Comparison of ENCODE assay signal across 8 cellular contexts in genomic region chrX:20515841-20516461, GRCh38.
A peak's percentile ranks its signal among the peaks of the same experiment; 100 is the strongest.
DNase-seq lines count a peak whose midpoint lies in the region; ATAC-seq, FAIRE-seq and TF ChIP-seq lines count a peak whose summit lies in the region.

No MANE protein-coding gene starts in this region.

- TF ChIP-seq CTCF in NB4 (IDR thresholded peaks at IDR 0.05; ENCODE audit: low read depth, low read length): no peak
- no peak for TF ChIP-seq CTCF in brain microvascular endothelial cell (IDR thresholded peaks at IDR 0.05; ENCODE audit: low read depth, low read length, missing control alignments)
- no peak for TF ChIP-seq CTCF in pancreas (IDR thresholded peaks at IDR 0.05)

- no peaks in the 10 kb centered on the region for H3K36me3 ChIP-seq in brain microvascular endothelial cell (replicated peaks)
- no peaks in the 10 kb centered on the region for H3K36me3 ChIP-seq in pancreas

- H3K27ac ChIP-seq in brain microvascular endothelial cell: peak overlapping the region; percentile 44
- H3K27ac ChIP-seq in pancreas: peak overlapping the region in 2 of 4 donors; percentile 30 to 47

- peak; percentile 45 for DNase-seq in activated T-cell treated with anti-CD3 and anti-CD28 coated beads, Interleukin-2, amount 50 U/mL, for 24 hours
- no peak for DNase-seq in activated T-cell treated with anti-CD3 and anti-CD28 coated beads, Interleukin-2, amount 50 U/mL, for 1 hour
- DNase-seq in NB4 (ENCODE audit: low read depth): peak; percentile 88
- DNase-seq in brain microvascular endothelial cell: peak; percentile 77
- no peak for DNase-seq in pancreas
- no peak for DNase-seq in SHP77 treated with DMSO at 0.1 percent for 48 hours (lab: John Stamatoyannopoulos, UW)
- no peak for DNase-seq in NCI-H146 treated with DMSO at 0.1 percent for 48 hours (lab: John Stamatoyannopoulos, UW; ENCODE audit: unreplicated experiment)

- no peak for TF ChIP-seq POLR2A in NB4 (IDR thresholded peaks at IDR 0.05; ENCODE audit: extremely low read depth, insufficient read length)

- H3K27me3 ChIP-seq in brain microvascular endothelial cell (replicated peaks) (no peaks in the 10 kb centered on the region), pancreas (peaks cover 0 to 9% (median 0%) of the 10 kb centered on the region in 4 donors)

- no peak for FAIRE-seq in pancreas (lab: Jason Lieb, UNC)

- peak overlapping the region; percentile 24 for H3K4me3 Mint-ChIP-seq in activated T-cell treated with anti-CD3 and anti-CD28 coated beads, Interleukin-2, amount 50 U/mL, for 24 hours

- no peaks in the 10 kb centered on the region for H3K36me3 Mint-ChIP-seq in activated T-cell treated with anti-CD3 and anti-CD28 coated beads, Interleukin-2, amount 50 U/mL, for 24 hours (ENCODE audit: low read depth)

- 29 to 47% methylated on average over 1 of the region's 1 CpG for WGBS in pancreas, 2 donors

- H3K4me3 ChIP-seq in NB4 (ENCODE audit: low read depth, low read length) (peak overlapping the region; percentile 9), brain microvascular endothelial cell (ENCODE audit: low read depth, low read length) (no peak overlapping the region), pancreas (no peak overlapping the region)

- peaks cover 14% of the 10 kb centered on the region for H3K9me3 Mint-ChIP-seq in activated T-cell treated with anti-CD3 and anti-CD28 coated beads, Interleukin-2, amount 50 U/mL, for 24 hours

- peaks cover 43% of the 10 kb centered on the region for H3K4me1 Mint-ChIP-seq in activated T-cell treated with anti-CD3 and anti-CD28 coated beads, Interleukin-2, amount 50 U/mL, for 24 hours (ENCODE audit: low read depth)

- no peaks in the 10 kb centered on the region for H3K4me1 ChIP-seq in pancreas

- intact Hi-C loops in pancreas (cut with DNase I): no loop called here

- peak overlapping the region; percentile 95 for H3K27ac Mint-ChIP-seq in activated T-cell treated with anti-CD3 and anti-CD28 coated beads, Interleukin-2, amount 50 U/mL, for 24 hours

- no peaks in the 10 kb centered on the region for H3K9me3 ChIP-seq in pancreas

- ATAC-seq in HG02642 (IDR thresholded peaks at IDR 0.05; ENCODE audit: poor library complexity, unreplicated experiment) (peak; percentile 97), pancreas (peak; percentile 31 to 93 (median 73))

- H3K27me3 Mint-ChIP-seq in activated T-cell treated with anti-CD3 and anti-CD28 coated beads, Interleukin-2, amount 50 U/mL, for 24 hours: peaks cover 73% of the 10 kb centered on the region

- in situ Hi-C loops in brain microvascular endothelial cell (cut with HindIII; ENCODE audit: low pct_ligation_motif_present, low sequenced_read_pairs): no loop called here

Comparison
In these comparisons a context has a peak if more than half of its experiments do, and no peak if none do; other contexts are left out.
1. DNase-seq: peak in activated T-cell treated with anti-CD3 and anti-CD28 coated beads, Interleukin-2, amount 50 U/mL, for 24 hours (single experiment), NB4 (single experiment) and brain microvascular endothelial cell (single experiment); none in activated T-cell treated with anti-CD3 and anti-CD28 coated beads, Interleukin-2, amount 50 U/mL, for 1 hour (single experiment), pancreas (0 of 6), SHP77 treated with DMSO at 0.1 percent for 48 hours (single experiment) and NCI-H146 treated with DMSO at 0.1 percent for 48 hours (single experiment).